ENCODE assay signal across 27 cellular contexts in genomic region chr1:178243890-178244289, GRCh38.
"Had no signal": no experiment of that assay in that cellular context is flagged by ENCODE, and none has a peak within 500 bp of the region (broad histone marks: within the 10 kb centered on the region; RNA-seq: fewer than 3 reads in every experiment).

No MANE protein-coding gene starts in this region.

- H3K27me3 Mint-ChIP-seq: dendritic cell treated with granulocyte-macrophage colony-stimulating factor and Interleukin-4, amounts not matched to agents 40 ng/mL and 50 ng/mL, for 4 days; effector memory CD8-positive, alpha-beta T cell had no signal

- ATAC-seq: effector memory CD8-positive, alpha-beta T cell; esophagus mucosa; gastrocnemius medialis; heart right ventricle; left cardiac atrium; left lung; left ventricle myocardium superior; lower lobe of right lung had no signal

- H3K27me3 ChIP-seq: colonic mucosa, esophagus squamous epithelium, gastrocnemius medialis, heart right ventricle, left lung had no signal

- H3K4me1 ChIP-seq: colonic mucosa had no signal

- H3K27ac ChIP-seq: colonic mucosa, epithelial cell of prostate, esophagus squamous epithelium, gastrocnemius medialis, heart right ventricle, left lung, lower lobe of right lung had no signal

- H3K27ac Mint-ChIP-seq: dendritic cell treated with granulocyte-macrophage colony-stimulating factor and Interleukin-4, amounts not matched to agents 40 ng/mL and 50 ng/mL, for 4 days; effector memory CD8-positive, alpha-beta T cell; endodermal cell; memory B cell had no signal

- H3K4me3 ChIP-seq: colonic mucosa, esophagus squamous epithelium, gastrocnemius medialis, heart right ventricle, left lung, lower lobe of right lung had no signal

- FAIRE-seq: endometrium, islet of Langerhans, keratinocyte had no signal

- H3K4me3 Mint-ChIP-seq: dendritic cell treated with granulocyte-macrophage colony-stimulating factor and Interleukin-4, amounts not matched to agents 40 ng/mL and 50 ng/mL, for 4 days; effector memory CD8-positive, alpha-beta T cell; endodermal cell; memory B cell had no signal

- H3K36me3 ChIP-seq: colonic mucosa, esophagus squamous epithelium, gastrocnemius medialis, heart right ventricle, left lung, lower lobe of right lung had no signal

- DNase-seq: colonic mucosa; cortex of kidney; effector CD8-positive, alpha-beta T cell; effector memory CD8-positive, alpha-beta T cell; endodermal cell; erythroblast; esophagus squamous epithelium; foreskin fibroblast; foreskin melanocyte; gastrocnemius medialis; glutamatergic neuron; head of caudate nucleus; heart right ventricle; hippocampal formation; left cardiac atrium; left lung; left ventricle myocardium superior; lower lobe of right lung; mesendoderm; midbrain had no signal

- H3K4me1 Mint-ChIP-seq: endodermal cell, memory B cell had no signal
